ENCODE assay signal across 29 cellular contexts in the genomic region with DNA sequence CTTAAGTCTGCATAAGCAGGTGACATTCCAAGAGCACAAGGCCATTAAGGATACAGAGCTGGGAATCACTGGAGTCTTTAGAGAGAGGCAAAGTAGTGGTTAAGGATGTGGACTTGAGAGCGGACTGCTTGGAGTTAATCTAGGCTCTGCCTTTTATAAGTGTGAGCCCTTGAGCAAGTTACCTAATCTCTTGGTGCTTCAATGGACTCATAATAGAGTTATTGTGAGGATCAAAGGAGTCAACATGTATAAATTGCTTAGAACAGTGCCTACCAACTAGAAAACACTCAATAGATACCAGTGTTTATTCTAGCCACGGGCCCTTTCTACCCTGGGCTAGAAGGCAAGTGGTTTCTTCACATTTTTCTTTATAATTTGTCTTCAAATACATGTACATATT.
"Had no signal": no experiment of that assay in that cellular context is flagged by ENCODE, and none has a peak within 500 bp of the region (broad histone marks: within the 10 kb centered on the region; RNA-seq: fewer than 3 reads in every experiment).

No MANE protein-coding gene starts in this region.

- ATAC-seq: foreskin keratinocyte; heart right ventricle; left cardiac atrium; lower lobe of right lung; naive thymus-derived CD8-positive, alpha-beta T cell; psoas muscle; right cardiac atrium; stimulated activated memory B cell treated with anti-CD40 and anti-IgM and Interleukin-4, amounts not matched to agents 10 μg/mL and 1 μg/mL and 100 μg/mL, for 72 hours; stimulated activated naive CD8-positive, alpha-beta T cell treated with anti-CD3 and anti-CD28 coated beads, Interleukin-15, Interleukin-2, amounts not matched to agents 100 U/mL and 50 U/mL, for 24 hours had no signal

- DNase-seq: dermis blood vessel endothelial cell; effector memory CD4-positive, alpha-beta T cell; foreskin keratinocyte; glutamatergic neuron; heart right ventricle; hippocampal formation; left cardiac atrium; left ventricle myocardium inferior; lower lobe of right lung; naive thymus-derived CD8-positive, alpha-beta T cell; nephron progenitor cell; occipital lobe; ovary; posterior cingulate gyrus; psoas muscle; right cardiac atrium; sigmoid colon; spleen; stimulated activated CD4-positive, alpha-beta T cell treated with anti-CD3 and anti-CD28 coated beads, Interleukin-4, amount 100 ng/mL, for 4 hours; stimulated activated naive CD8-positive, alpha-beta T cell treated with anti-CD3 and anti-CD28 coated beads, Interleukin-15, Interleukin-2, amounts not matched to agents 100 U/mL and 50 U/mL, for 24 hours; substantia nigra; testis; tibial artery had no signal

- H3K4me1 ChIP-seq: esophagus muscularis mucosa, heart right ventricle, left ventricle myocardium inferior, lower lobe of right lung, psoas muscle, sigmoid colon, spleen, testis, tibial artery had no signal

- H3K27me3 ChIP-seq: esophagus muscularis mucosa, foreskin keratinocyte, heart right ventricle, ovary, sigmoid colon, spleen, testis, tibial artery had no signal

- H3K4me3 ChIP-seq: coronary artery, esophagus muscularis mucosa, heart right ventricle, left ventricle myocardium inferior, lower lobe of right lung, ovary, psoas muscle, sigmoid colon, spleen, testis, tibial artery had no signal

- H3K9me3 ChIP-seq: esophagus muscularis mucosa, heart right ventricle, left ventricle myocardium inferior, lower lobe of right lung, ovary, psoas muscle, sigmoid colon, testis, tibial artery had no signal

- FAIRE-seq: endothelial cell of umbilical vein, islet of Langerhans, urothelium cell line had no signal

- H3K36me3 ChIP-seq: esophagus muscularis mucosa, heart right ventricle, left ventricle myocardium inferior, lower lobe of right lung, ovary, sigmoid colon, spleen, tibial artery had no signal

- H3K27ac ChIP-seq: coronary artery, esophagus muscularis mucosa, foreskin keratinocyte, heart right ventricle, left ventricle myocardium inferior, lower lobe of right lung, ovary, psoas muscle, sigmoid colon, spleen, testis, tibial artery had no signal
